In genomic region chr11:73759520-73760065, GRCh38 we compare ENCODE assay signal across 7 cellular contexts. TPM values are rescaled to one million over a fixed set of nuclear protein-coding genes. Genes with fewer than 3 reads are reported as not detected.
A peak's percentile ranks its signal among the peaks of the same experiment; 100 is the strongest.
DNase-seq lines count a peak whose midpoint lies in the region; ATAC-seq and TF ChIP-seq lines count a peak whose summit lies in the region.

No MANE protein-coding gene starts in this region.

- H4K20me1 ChIP-seq in OCI-LY3 (ENCODE audit: insufficient read depth, low read length) = peaks cover 31% of the 10 kb centered on the region

- TF ChIP-seq CTCF in GM12865 (IDR thresholded peaks at IDR 0.05; ENCODE audit: insufficient read depth, low read depth, low read length, missing control alignments) (no peak), OCI-LY3 (IDR thresholded peaks at IDR 0.05; ENCODE audit: low read depth, low read length) (no peak), dorsolateral prefrontal cortex (IDR thresholded peaks at IDR 0.05 in 54 of 56, conservative IDR thresholded peaks at IDR 0.05 in 2 of 56; ENCODE audit: low read depth in 1 of 56, partially characterized antibody in 56 of 56) (peak in 10 of 56 donors; percentile 10 to 43 (median 28))

- H3K9ac ChIP-seq in OCI-LY3 (ENCODE audit: low read length) = peak overlapping the region; percentile 86

- H3K4me2 ChIP-seq in OCI-LY3 (ENCODE audit: low read length) = peak overlapping the region; percentile 87

- no peaks in the 10 kb centered on the region for H3K36me3 ChIP-seq in OCI-LY3 (replicated peaks; ENCODE audit: low read depth, low read length)

- H3K27ac ChIP-seq in OCI-LY3 (ENCODE audit: low read length) = no peak overlapping the region
- peak overlapping the region in 58 of 59 donors; percentile 76 to 100 (median 98) for H3K27ac ChIP-seq in dorsolateral prefrontal cortex

- no peaks in the 10 kb centered on the region for H3K27me3 ChIP-seq in OCI-LY3 (ENCODE audit: low read depth, low read length)
- no peaks in the 10 kb centered on the region for H3K27me3 ChIP-seq in dorsolateral prefrontal cortex

- ATAC-seq in HG03378 (IDR thresholded peaks at IDR 0.05; ENCODE audit: unreplicated experiment) (no peak), HG03520 (IDR thresholded peaks at IDR 0.05; ENCODE audit: unreplicated experiment) (no peak)

- DNase-seq in GM12865 (ENCODE audit: low read depth) = peak; percentile 3
- no peak for DNase-seq in dorsolateral prefrontal cortex
- DNase-seq in myocyte (ENCODE audit: low read depth) = peak; percentile 34
- DNase-seq in NCI-H510A treated with DMSO at 0.1 percent for 48 hours (lab: John Stamatoyannopoulos, UW) = no peak

- intact Hi-C loops in dorsolateral prefrontal cortex (cut with DNase I) = loop anchor here in 1 of 2 donors (10.0 kb wide), 1 partner anchor 95 kb away; no protein-coding TSS in a partner anchor

- H3K4me3 ChIP-seq in GM12865 (ENCODE audit: low read depth, low read length) = peak overlapping the region; percentile 98
- H3K4me3 ChIP-seq in OCI-LY3 (ENCODE audit: low read length) = peak overlapping the region; percentile 93
- H3K4me3 ChIP-seq in dorsolateral prefrontal cortex = peak overlapping the region; percentile 70 to 100 (median 96)

- no peaks in the 10 kb centered on the region for H3K9me3 ChIP-seq in OCI-LY3 (ENCODE audit: insufficient read depth, low read length)

- peaks cover 53% of the 10 kb centered on the region for H3K79me2 ChIP-seq in OCI-LY3 (ENCODE audit: low read length)

- peaks cover 15% of the 10 kb centered on the region for H3K4me1 ChIP-seq in OCI-LY3 (ENCODE audit: low read length)

- H2AFZ ChIP-seq in OCI-LY3 (ENCODE audit: low read depth, low read length) = 0 out of 2 replicates have a peak overlapping the region, but pooled peaks have one; percentile 8

RNA-seq across cellular contexts. Expression of gene RAB6A, which starts 1.3 kb away (rescaled TPM):
- total RNA-seq in dorsolateral prefrontal cortex = 100 to 1,000 TPM; 200 to 371 (median 290) TPM
- 140 and 142 TPM in 2 replicates for total RNA-seq in myocyte
- polyA plus RNA-seq in myocyte (2012) = 90.1 TPM

RNA-seq across cellular contexts. Expression of gene MRPL48, which starts 28.1 kb away (rescaled TPM):
- total RNA-seq in dorsolateral prefrontal cortex (10 to 100 TPM; 24.2 to 72.9 (median 43.4) TPM), myocyte (17.6 and 21.9 TPM in 2 replicates)
- polyA plus RNA-seq in myocyte (2012) = 25.9 TPM

Comparison
In these comparisons a context has a peak if more than half of its experiments do, and no peak if none do; other contexts are left out.
1. DNase-seq: peak in GM12865 (single experiment) and myocyte (single experiment); none in dorsolateral prefrontal cortex (0 of 10) and NCI-H510A treated with DMSO at 0.1 percent for 48 hours (single experiment).
2. Peak in every context shown above with its lines, with median percentiles within 50 percentile points of each other: H3K4me3 ChIP-seq.